8 cellular contexts compared by ENCODE assay signal in the genomic region with DNA sequence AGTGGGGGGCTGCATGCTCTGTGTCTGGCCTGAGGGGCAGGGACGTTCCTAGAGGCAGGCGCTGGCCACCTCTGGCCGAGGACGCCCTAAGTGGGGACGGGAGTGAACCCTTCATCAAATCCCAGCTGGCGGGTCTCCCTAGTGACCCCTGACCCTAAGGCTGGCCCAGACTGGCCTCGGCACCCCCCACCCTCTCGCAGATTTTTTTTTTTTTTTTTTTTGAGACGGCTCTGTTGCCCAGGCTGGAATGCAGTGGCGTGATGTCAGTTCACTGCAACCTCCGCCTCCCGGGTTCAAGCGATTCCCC. TPM values are rescaled to one million over a fixed set of nuclear protein-coding genes. Genes with fewer than 3 reads are reported as not detected.
DNase-seq lines count a peak whose midpoint lies in the region; ATAC-seq, FAIRE-seq and TF ChIP-seq lines count a peak whose summit lies in the region.

No MANE protein-coding gene starts in this region.

- H2AFZ ChIP-seq in HepG2 (ENCODE audit: low read length) = no peak overlapping the region

- TF ChIP-seq POLR2A in HepG2 (IDR thresholded peaks at IDR 0.05; ENCODE audit: insufficient read depth in 1 of 2, low read depth in 2 of 2, low read length in 2 of 2) = no peak

- FAIRE-seq in HepG2 (lab: Jason Lieb, UNC) = no peak

- peaks cover 31% of the 10 kb centered on the region for H3K4me1 ChIP-seq in HepG2 (ENCODE audit: insufficient read depth, low read length)

- intact Hi-C loops in HepG2 (cut with micrococcal nuclease; ENCODE audit: unreplicated experiment) = loop anchor here (1.0 kb wide), 1 partner anchor 21 kb away; a partner anchor contains a TSS

- no peak for DNase-seq in activated CD4-positive, alpha-beta T cell treated with anti-CD3 and anti-CD28 coated beads, Interleukin-2, amount 10 ng/mL, durations not matched to agents 7 days and 5 days
- no peak for DNase-seq in activated CD4-positive, alpha-beta T cell treated with anti-CD3 and anti-CD28 coated beads, Interleukin-2, amount 50 U/mL, for 1 hour
- DNase-seq in HepG2 (ENCODE audit: low spot score) (no peak), endothelial cell (ENCODE audit: low spot score) (no peak), NCI-H2029 (lab: John Stamatoyannopoulos, UW) (no peak)

- peak overlapping the region; percentile 50 to 76 (median 71); a peak in 5 of 6 replicates for H3K4me3 ChIP-seq in HepG2 (replicated peaks in 1 of 3; ENCODE audit: insufficient read depth in 1 of 3, low read depth in 2 of 3, low read length in 3 of 3)

- TF ChIP-seq CTCF in HepG2 (CRISPR knock-in tag; IDR thresholded peaks at IDR 0.05) (no peak), endothelial cell (IDR thresholded peaks at IDR 0.05; ENCODE audit: unreplicated experiment) (no peak)

- H3K27ac ChIP-seq in angular gyrus (ENCODE audit: low read depth, low read length) (peak overlapping the region; percentile 80), HepG2 (ENCODE audit: extremely low read length, insufficient read depth, low read length) (peak overlapping the region; percentile 83), temporal lobe (ENCODE audit: low read depth, low read length) (peak overlapping the region; percentile 82)

- H4K20me1 ChIP-seq in HepG2 (ENCODE audit: insufficient read depth, low read length) = no peaks in the 10 kb centered on the region

- TF ChIP-seq EP300 in HepG2 (IDR thresholded peaks at IDR 0.05; ENCODE audit: low read depth in 2 of 2, low read length in 2 of 2) (no peak), HepG2 (CRISPR knock-in tag; IDR thresholded peaks at IDR 0.05; ENCODE audit: borderline replicate concordance) (no peak)

- peak overlapping the region; percentile 89 for H3K4me2 ChIP-seq in HepG2 (ENCODE audit: low read depth, low read length)

- H3K36me3 Mint-ChIP-seq in activated CD4-positive, alpha-beta T cell treated with anti-CD3 and anti-CD28 coated beads, Interleukin-2, amount 10 ng/mL, durations not matched to agents 7 days and 5 days (ENCODE audit: low read depth) = no peaks in the 10 kb centered on the region
- H3K36me3 Mint-ChIP-seq in endothelial cell (ENCODE audit: low read depth, unreplicated experiment) = no peaks in the 10 kb centered on the region

- peak overlapping the region; percentile 77 for H3K9ac ChIP-seq in HepG2 (ENCODE audit: insufficient read depth, low read depth, low read length)

- peak; percentile 14 for ATAC-seq in HepG2
- ATAC-seq in activated CD4-positive, CD25-positive, alpha-beta regulatory T cell treated with anti-CD3 and anti-CD28 coated beads, Interleukin-2, amount 50 U/mL, for 24 hours = no peak

- in situ Hi-C loops in HepG2 (cut with HindIII; ENCODE audit: extremely low pct_ligation_motif_present, low pct_unique_long_range_greater_than_20kb) = no loop called here

- peaks cover 9% of the 10 kb centered on the region for H3K79me2 ChIP-seq in HepG2 (ENCODE audit: insufficient read depth, low read length)

- H3K27me3 ChIP-seq in HepG2 (ENCODE audit: control insufficient read depth in 1 of 2, insufficient read depth in 2 of 2, low read length in 2 of 2) = peaks cover 13 to 33% of the 10 kb centered on the region in 2 experiments; a peak in 3 of 5 replicates

- TF ChIP-seq RAD21 in HepG2 (CRISPR knock-in tag; IDR thresholded peaks at IDR 0.05) = no peak; the same call in 1 of the 2 replicates

- POLR2A ChIA-PET in activated CD4-positive, alpha-beta T cell treated with anti-CD3 and anti-CD28 coated beads, Interleukin-2, amount 10 ng/mL, durations not matched to agents 7 days and 5 days (lab: Charles Lee) = no interaction called here
- POLR2A ChIA-PET in HepG2 (lab: Yijun Ruan, JAX) = interaction anchor here (0.8 kb wide), 1 partner anchor 206 kb away, joined by 4 read pairs; a partner anchor contains a TSS

- peak overlapping the region; percentile 87 for H3K27ac Mint-ChIP-seq in activated CD4-positive, alpha-beta T cell treated with anti-CD3 and anti-CD28 coated beads, Interleukin-2, amount 10 ng/mL, durations not matched to agents 7 days and 5 days
- H3K27ac Mint-ChIP-seq in endothelial cell (ENCODE audit: unreplicated experiment) = no peak overlapping the region

- H3K27me3 Mint-ChIP-seq in activated CD4-positive, alpha-beta T cell treated with anti-CD3 and anti-CD28 coated beads, Interleukin-2, amount 10 ng/mL, durations not matched to agents 7 days and 5 days = no peaks in the 10 kb centered on the region
- peaks cover 7% of the 10 kb centered on the region for H3K27me3 Mint-ChIP-seq in endothelial cell (ENCODE audit: unreplicated experiment)

- peaks cover 6% of the 10 kb centered on the region for H3K4me1 Mint-ChIP-seq in activated CD4-positive, alpha-beta T cell treated with anti-CD3 and anti-CD28 coated beads, Interleukin-2, amount 10 ng/mL, durations not matched to agents 7 days and 5 days
- no peaks in the 10 kb centered on the region for H3K4me1 Mint-ChIP-seq in endothelial cell (ENCODE audit: unreplicated experiment)

- H3K9me3 ChIP-seq in HepG2 (ENCODE audit: low read length) = no peaks in the 10 kb centered on the region

- no TSS peak for BruUV-seq in HepG2 (replicated peaks; lab: Mats Ljungman, UMichigan)

- H3K9me3 Mint-ChIP-seq in activated CD4-positive, alpha-beta T cell treated with anti-CD3 and anti-CD28 coated beads, Interleukin-2, amount 10 ng/mL, durations not matched to agents 7 days and 5 days = no peaks in the 10 kb centered on the region
- H3K9me3 Mint-ChIP-seq in endothelial cell (ENCODE audit: unreplicated experiment) = no peaks in the 10 kb centered on the region

- WGBS in HepG2 (ENCODE audit: low lambda C conversion rate) = 4% methylated on average over 9 of the region's 13 CpGs

- peak overlapping the region; percentile 71 for H3K4me3 Mint-ChIP-seq in activated CD4-positive, alpha-beta T cell treated with anti-CD3 and anti-CD28 coated beads, Interleukin-2, amount 10 ng/mL, durations not matched to agents 7 days and 5 days
- H3K4me3 Mint-ChIP-seq in endothelial cell (ENCODE audit: unreplicated experiment) = no peak overlapping the region

- CTCF ChIA-PET in activated CD4-positive, alpha-beta T cell treated with anti-CD3 and anti-CD28 coated beads, Interleukin-2, amount 10 ng/mL, durations not matched to agents 7 days and 5 days (lab: Charles Lee) = interaction anchor here (0.7 kb wide), 2 partner anchors 482 to 536 kb away, joined by 4 to 5 read pairs; no protein-coding TSS in a partner anchor
- CTCF ChIA-PET in HepG2 (lab: Yijun Ruan, JAX; ENCODE audit: low intra/inter-chr PET ratio, low total read pairs) = no interaction called here

- H3K36me3 ChIP-seq in HepG2 (replicated peaks in 1 of 2; ENCODE audit: control insufficient read depth in 1 of 2, insufficient read depth in 2 of 2, low read length in 2 of 2) = 0 out of 5 replicates have a peak, but pooled peaks cover under 1 to 1% of the 10 kb centered on the region in 2 experiments

RNA-seq across cellular contexts. Expression of a gene that starts 1.0 kb away (rescaled TPM):
- total RNA-seq in activated CD4-positive, alpha-beta T cell treated with anti-CD3 and anti-CD28 coated beads, Interleukin-2, amount 10 ng/mL, durations not matched to agents 7 days and 5 days = 10 to 100 TPM; 22.8 to 24.6 TPM
- 19.6 and 31.3 TPM in 2 replicates for total RNA-seq in HepG2 (2016; rRNA removed; fragmentation: Illumina TruSeq; extraction: Trizol)
- 36.9 and 47.9 TPM in 2 replicates for total RNA-seq in HepG2 (2016; cell fraction: cytosol; rRNA removed; fragmentation: Illumina TruSeq; extraction: Trizol; ENCODE audit: low read depth)
- 17.4 and 29.0 TPM in 2 replicates for total RNA-seq in HepG2 (2016; cell fraction: insoluble cytoplasmic fraction; rRNA removed; fragmentation: Illumina TruSeq; extraction: Trizol)
- total RNA-seq in HepG2 (2016; cell fraction: membrane; rRNA removed; fragmentation: Illumina TruSeq; extraction: Trizol) = 44.7 and 51.6 TPM in 2 replicates
- total RNA-seq in HepG2 (2016; cell fraction: nucleus; rRNA removed; fragmentation: Illumina TruSeq; extraction: Trizol) = 17.8 and 19.3 TPM in 2 replicates
- 29.0 and 35.5 TPM in 2 replicates for polyA plus RNA-seq in HepG2 (2011; rRNA removed)
- polyA plus RNA-seq in HepG2 (2011; cell fraction: cytosol; rRNA removed) = 18.8 and 32.8 TPM in 2 replicates
- 55.8 and 75.6 TPM in 2 replicates for polyA plus RNA-seq in HepG2 (2011; cell fraction: nucleus; rRNA removed)
- 13.3 and 19.0 TPM in 2 replicates for polyA plus RNA-seq in HepG2 (2012)
- polyA plus RNA-seq in HepG2 (2016; cell fraction: cytosol; fragmentation: Illumina TruSeq; extraction: Trizol; ENCODE audit: low read depth) = 75.4 and 78.8 TPM in 2 replicates
- 24.7 and 25.4 TPM in 2 replicates for polyA plus RNA-seq in HepG2 (2016; cell fraction: insoluble cytoplasmic fraction; fragmentation: Illumina TruSeq; extraction: Trizol; ENCODE audit: low read depth)
- 58.0 and 61.9 TPM in 2 replicates for polyA plus RNA-seq in HepG2 (2016; cell fraction: membrane; fragmentation: Illumina TruSeq; extraction: Trizol; ENCODE audit: low read depth)
- 40.4 and 42.9 TPM in 2 replicates for polyA plus RNA-seq in HepG2 (2016; cell fraction: nucleus; fragmentation: Illumina TruSeq; extraction: Trizol; ENCODE audit: insufficient read depth, low read depth)
- 56.0 and 71.8 TPM in 2 replicates for polyA minus RNA-seq in HepG2 (2011; rRNA and poly(A)+ RNA removed; ENCODE audit: low replicate concordance)
- polyA minus RNA-seq in HepG2 (2011; cell fraction: cytosol; rRNA and poly(A)+ RNA removed) = 16.4 and 18.3 TPM in 2 replicates
- polyA minus RNA-seq in HepG2 (2011; cell fraction: nucleus; rRNA and poly(A)+ RNA removed) = 38.0 and 41.2 TPM in 2 replicates
- 17.0 TPM for total RNA-seq in temporal lobe
- total RNA-seq in endothelial cell (ENCODE audit: unreplicated experiment) = 93.5 TPM

RNA-seq across cellular contexts. Expression of a gene that starts 21.0 kb away (rescaled TPM):
- total RNA-seq in activated CD4-positive, alpha-beta T cell treated with anti-CD3 and anti-CD28 coated beads, Interleukin-2, amount 10 ng/mL, durations not matched to agents 7 days and 5 days = 10 to 100 TPM; 25.3 to 26.4 TPM
- total RNA-seq in HepG2 (2016; rRNA removed; fragmentation: Illumina TruSeq; extraction: Trizol) (12.6 and 16.3 TPM in 2 replicates), temporal lobe (27.0 TPM), endothelial cell (ENCODE audit: unreplicated experiment) (16.2 TPM)
- total RNA-seq in HepG2 (2016; cell fraction: cytosol; rRNA removed; fragmentation: Illumina TruSeq; extraction: Trizol; ENCODE audit: low read depth) = 0.71 TPM in 2 replicates
- 12.9 and 15.5 TPM in 2 replicates for total RNA-seq in HepG2 (2016; cell fraction: insoluble cytoplasmic fraction; rRNA removed; fragmentation: Illumina TruSeq; extraction: Trizol)
- 3.8 and 4.0 TPM in 2 replicates for total RNA-seq in HepG2 (2016; cell fraction: membrane; rRNA removed; fragmentation: Illumina TruSeq; extraction: Trizol)
- 10.8 and 13.7 TPM in 2 replicates for total RNA-seq in HepG2 (2016; cell fraction: nucleus; rRNA removed; fragmentation: Illumina TruSeq; extraction: Trizol)
- 3.3 and 3.9 TPM in 2 replicates for polyA plus RNA-seq in HepG2 (2011; rRNA removed)
- 1.8 and 1.9 TPM in 2 replicates for polyA plus RNA-seq in HepG2 (2011; cell fraction: cytosol; rRNA removed)
- 4.8 and 5.1 TPM in 2 replicates for polyA plus RNA-seq in HepG2 (2011; cell fraction: nucleus; rRNA removed)
- 5.4 and 6.4 TPM in 2 replicates for polyA plus RNA-seq in HepG2 (2012)
- 0.45 and 0.70 TPM in 2 replicates for polyA plus RNA-seq in HepG2 (2016; cell fraction: cytosol; fragmentation: Illumina TruSeq; extraction: Trizol; ENCODE audit: low read depth)
- polyA plus RNA-seq in HepG2 (2016; cell fraction: insoluble cytoplasmic fraction; fragmentation: Illumina TruSeq; extraction: Trizol; ENCODE audit: low read depth) = 12.2 and 12.5 TPM in 2 replicates
- 1.8 TPM in 2 replicates for polyA plus RNA-seq in HepG2 (2016; cell fraction: membrane; fragmentation: Illumina TruSeq; extraction: Trizol; ENCODE audit: low read depth)
- polyA plus RNA-seq in HepG2 (2016; cell fraction: nucleus; fragmentation: Illumina TruSeq; extraction: Trizol; ENCODE audit: insufficient read depth, low read depth) = 26.7 and 27.4 TPM in 2 replicates
- polyA minus RNA-seq in HepG2 (2011; rRNA and poly(A)+ RNA removed; ENCODE audit: low replicate concordance) = 1.8 and 2.1 TPM in 2 replicates
- 2.2 and 3.3 TPM in 2 replicates for polyA minus RNA-seq in HepG2 (2011; cell fraction: cytosol; rRNA and poly(A)+ RNA removed)
- polyA minus RNA-seq in HepG2 (2011; cell fraction: nucleus; rRNA and poly(A)+ RNA removed) = 5.8 and 6.0 TPM in 2 replicates

RNA-seq across cellular contexts. Expression of a gene that starts 21.0 kb away (rescaled TPM):
- total RNA-seq in activated CD4-positive, alpha-beta T cell treated with anti-CD3 and anti-CD28 coated beads, Interleukin-2, amount 10 ng/mL, durations not matched to agents 7 days and 5 days = 1 to 10 TPM; 3.3 to 3.8 TPM
- total RNA-seq in HepG2 (2016; rRNA removed; fragmentation: Illumina TruSeq; extraction: Trizol) (0.60 and 0.93 TPM in 2 replicates), temporal lobe (5.2 TPM), endothelial cell (ENCODE audit: unreplicated experiment) (2.5 TPM)
- 2.3 and 2.5 TPM in 2 replicates for total RNA-seq in HepG2 (2016; cell fraction: cytosol; rRNA removed; fragmentation: Illumina TruSeq; extraction: Trizol; ENCODE audit: low read depth)
- total RNA-seq in HepG2 (2016; cell fraction: insoluble cytoplasmic fraction; rRNA removed; fragmentation: Illumina TruSeq; extraction: Trizol) = 0.68 and 1.1 TPM in 2 replicates
- 1.6 and 1.9 TPM in 2 replicates for total RNA-seq in HepG2 (2016; cell fraction: membrane; rRNA removed; fragmentation: Illumina TruSeq; extraction: Trizol)
- total RNA-seq in HepG2 (2016; cell fraction: nucleus; rRNA removed; fragmentation: Illumina TruSeq; extraction: Trizol) = 1.1 and 1.5 TPM in 2 replicates
- polyA plus RNA-seq in HepG2 (2011; rRNA removed) = 1.2 and 1.5 TPM in 2 replicates
- polyA plus RNA-seq in HepG2 (2011; cell fraction: cytosol; rRNA removed) = 0.81 and 3.7 TPM in 2 replicates
- 2.7 and 3.7 TPM in 2 replicates for polyA plus RNA-seq in HepG2 (2011; cell fraction: nucleus; rRNA removed)
- 0.39 and 0.48 TPM in 2 replicates for polyA plus RNA-seq in HepG2 (2012)
- 1.0 and 1.4 TPM in 2 replicates for polyA plus RNA-seq in HepG2 (2016; cell fraction: cytosol; fragmentation: Illumina TruSeq; extraction: Trizol; ENCODE audit: low read depth)
- polyA plus RNA-seq in HepG2 (2016; cell fraction: insoluble cytoplasmic fraction; fragmentation: Illumina TruSeq; extraction: Trizol; ENCODE audit: low read depth) = 0.57 and 1.2 TPM in 2 replicates
- polyA plus RNA-seq in HepG2 (2016; cell fraction: membrane; fragmentation: Illumina TruSeq; extraction: Trizol; ENCODE audit: low read depth) = 0.90 and 1.4 TPM in 2 replicates
- polyA plus RNA-seq in HepG2 (2016; cell fraction: nucleus; fragmentation: Illumina TruSeq; extraction: Trizol; ENCODE audit: insufficient read depth, low read depth) = 0.88 and 2.2 TPM in 2 replicates
- polyA minus RNA-seq in HepG2 (2011; rRNA and poly(A)+ RNA removed; ENCODE audit: low replicate concordance) = 0.44 and 0.96 TPM in 2 replicates
- 1.2 and 1.3 TPM in 2 replicates for polyA minus RNA-seq in HepG2 (2011; cell fraction: cytosol; rRNA and poly(A)+ RNA removed)
- polyA minus RNA-seq in HepG2 (2011; cell fraction: nucleus; rRNA and poly(A)+ RNA removed) = 0.75 and 1.2 TPM in 2 replicates
